Comparison of ENCODE assay signal across 22 cellular contexts in the genomic region with DNA sequence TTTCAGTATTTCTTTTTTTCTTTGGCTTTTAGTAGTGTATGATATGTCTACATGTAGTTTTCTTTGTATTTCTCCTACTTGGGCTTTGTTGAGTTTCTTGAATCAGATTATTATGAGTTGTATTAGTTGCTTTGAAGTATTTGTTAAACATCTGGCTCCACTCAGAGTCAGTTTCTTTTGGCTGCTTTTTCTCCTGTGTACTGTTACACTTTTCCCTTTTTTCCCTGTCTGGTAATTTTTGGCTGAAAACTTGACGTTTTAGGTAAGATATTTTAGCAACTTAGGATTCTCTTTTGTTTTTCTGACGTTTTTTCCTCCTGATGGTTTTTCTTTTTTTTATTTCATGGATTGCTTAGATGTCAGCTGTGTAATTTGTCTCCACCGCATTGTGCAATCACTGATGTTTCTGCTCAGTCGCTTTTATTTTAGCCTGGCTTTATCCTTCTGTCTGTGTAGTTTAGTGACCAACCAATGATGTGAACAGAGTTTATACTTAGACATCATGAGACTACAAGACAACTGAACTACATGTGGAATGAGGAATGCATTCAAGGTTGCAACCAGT. TPM values are rescaled to one million over a fixed set of nuclear protein-coding genes. Genes with fewer than 3 reads are reported as not detected.
DNase-seq lines count a peak whose midpoint lies in the region; ATAC-seq and TF ChIP-seq lines count a peak whose summit lies in the region.
"Had no signal": no experiment of that assay in that cellular context is flagged by ENCODE, and none has a peak within 500 bp of the region (broad histone marks: within the 10 kb centered on the region; RNA-seq: fewer than 3 reads in every experiment).

No MANE protein-coding gene starts in this region.

- TF ChIP-seq CTCF in AG09319 (IDR thresholded peaks at IDR 0.05; ENCODE audit: low read depth, low read length) (no peak), mesothelial cell of epicardium (IDR thresholded peaks at IDR 0.05; ENCODE audit: unreplicated experiment) (no peak)

- DNase-seq in AG09319 (ENCODE audit: extremely low read depth, low read depth) (peak; percentile 19), LHCN-M2 (ENCODE audit: low read depth) (peak; percentile 20), fibroblast of peridontal ligament (ENCODE audit: extremely low read depth) (peak; percentile 80), mesothelial cell of epicardium (ENCODE audit: low spot score in 2 of 2, unreplicated experiment in 2 of 2) (no peak), ecto neural progenitor cell (ENCODE audit: low spot score) (no peak)
- DNase-seq in stimulated activated naive CD8-positive, alpha-beta T cell treated with anti-CD3 and anti-CD28 coated beads, Interleukin-15, amount 100 ng/mL, for 72 hours: no peak
- DNase-seq: activated CD4-positive, alpha-beta T cell treated with anti-CD3 and anti-CD28 coated beads, Interleukin-2, amount 10 ng/mL, durations not matched to agents 7 days and 5 days; activated effector memory CD4-positive, alpha-beta T cell treated with Interleukin-2 at 50 U/mL for 16 hours; activated naive CD8-positive, alpha-beta T cell treated with anti-CD3 and anti-CD28 coated beads, Interleukin-2, amount 50 U/mL, for 24 hours; CD4-positive, alpha-beta T cell; central memory CD4-positive, alpha-beta T cell; Kasumi-1; lower lobe of right lung; NCI-H1092; NCI-H510A; pancreas; stimulated activated CD4-positive, alpha-beta T cell treated with anti-CD3 and anti-CD28 coated beads, Interleukin-1b, Interleukin-23, amount 100 ng/mL, for 48 hours; T-helper 2 cell; thyroid gland had no signal

- no peak overlapping the region for H3K4me3 Mint-ChIP-seq in mesothelial cell of epicardium
- H3K4me3 Mint-ChIP-seq in stimulated activated naive CD8-positive, alpha-beta T cell treated with anti-CD3 and anti-CD28 coated beads, Interleukin-15, amount 100 ng/mL, for 72 hours: no peak overlapping the region
- H3K4me3 Mint-ChIP-seq: activated CD4-positive, alpha-beta T cell treated with anti-CD3 and anti-CD28 coated beads, Interleukin-2, amount 10 ng/mL, durations not matched to agents 7 days and 5 days; activated naive CD8-positive, alpha-beta T cell treated with anti-CD3 and anti-CD28 coated beads, Interleukin-2, amount 50 U/mL, for 24 hours; CD4-positive, alpha-beta T cell; stimulated activated memory B cell treated with anti-CD40 and anti-IgM and Interleukin-4, amounts not matched to agents 10 μg/mL and 1 μg/mL and 100 μg/mL, for 72 hours had no signal

- no peaks in the 10 kb centered on the region for H3K27me3 Mint-ChIP-seq in mesothelial cell of epicardium (ENCODE audit: low read depth)
- H3K27me3 Mint-ChIP-seq in stimulated activated naive CD8-positive, alpha-beta T cell treated with anti-CD3 and anti-CD28 coated beads, Interleukin-15, amount 100 ng/mL, for 72 hours: no peaks in the 10 kb centered on the region
- H3K27me3 Mint-ChIP-seq: activated CD4-positive, alpha-beta T cell treated with anti-CD3 and anti-CD28 coated beads, Interleukin-2, amount 10 ng/mL, durations not matched to agents 7 days and 5 days; activated naive CD8-positive, alpha-beta T cell treated with anti-CD3 and anti-CD28 coated beads, Interleukin-2, amount 50 U/mL, for 24 hours; CD4-positive, alpha-beta T cell; stimulated activated memory B cell treated with anti-CD40 and anti-IgM and Interleukin-4, amounts not matched to agents 10 μg/mL and 1 μg/mL and 100 μg/mL, for 72 hours had no signal

- H3K9me3 Mint-ChIP-seq in mesothelial cell of epicardium: no peaks in the 10 kb centered on the region
- no peaks in the 10 kb centered on the region for H3K9me3 Mint-ChIP-seq in stimulated activated naive CD8-positive, alpha-beta T cell treated with anti-CD3 and anti-CD28 coated beads, Interleukin-15, amount 100 ng/mL, for 72 hours
- H3K9me3 Mint-ChIP-seq: activated CD4-positive, alpha-beta T cell treated with anti-CD3 and anti-CD28 coated beads, Interleukin-2, amount 10 ng/mL, durations not matched to agents 7 days and 5 days; activated naive CD8-positive, alpha-beta T cell treated with anti-CD3 and anti-CD28 coated beads, Interleukin-2, amount 50 U/mL, for 24 hours; CD4-positive, alpha-beta T cell; stimulated activated memory B cell treated with anti-CD40 and anti-IgM and Interleukin-4, amounts not matched to agents 10 μg/mL and 1 μg/mL and 100 μg/mL, for 72 hours had no signal

- peak overlapping the region; percentile 84 for H3K27ac Mint-ChIP-seq in mesothelial cell of epicardium
- H3K27ac Mint-ChIP-seq in stimulated activated naive CD8-positive, alpha-beta T cell treated with anti-CD3 and anti-CD28 coated beads, Interleukin-15, amount 100 ng/mL, for 72 hours: no peak overlapping the region
- H3K27ac Mint-ChIP-seq: activated CD4-positive, alpha-beta T cell treated with anti-CD3 and anti-CD28 coated beads, Interleukin-2, amount 10 ng/mL, durations not matched to agents 7 days and 5 days; activated naive CD8-positive, alpha-beta T cell treated with anti-CD3 and anti-CD28 coated beads, Interleukin-2, amount 50 U/mL, for 24 hours; CD4-positive, alpha-beta T cell; stimulated activated memory B cell treated with anti-CD40 and anti-IgM and Interleukin-4, amounts not matched to agents 10 μg/mL and 1 μg/mL and 100 μg/mL, for 72 hours had no signal

- H3K4me1 Mint-ChIP-seq in mesothelial cell of epicardium: peaks cover 9% of the 10 kb centered on the region
- H3K4me1 Mint-ChIP-seq in stimulated activated naive CD8-positive, alpha-beta T cell treated with anti-CD3 and anti-CD28 coated beads, Interleukin-15, amount 100 ng/mL, for 72 hours: no peaks in the 10 kb centered on the region
- H3K4me1 Mint-ChIP-seq: activated CD4-positive, alpha-beta T cell treated with anti-CD3 and anti-CD28 coated beads, Interleukin-2, amount 10 ng/mL, durations not matched to agents 7 days and 5 days; activated naive CD8-positive, alpha-beta T cell treated with anti-CD3 and anti-CD28 coated beads, Interleukin-2, amount 50 U/mL, for 24 hours; stimulated activated memory B cell treated with anti-CD40 and anti-IgM and Interleukin-4, amounts not matched to agents 10 μg/mL and 1 μg/mL and 100 μg/mL, for 72 hours had no signal

- ATAC-seq in HG03457 (IDR thresholded peaks at IDR 0.05; ENCODE audit: unreplicated experiment) (no peak), HG03354 (IDR thresholded peaks at IDR 0.05; ENCODE audit: poor library complexity, severe bottlenecking, unreplicated experiment) (no peak)
- no peak for ATAC-seq in stimulated activated naive CD8-positive, alpha-beta T cell treated with anti-CD3 and anti-CD28 coated beads, Interleukin-15, amount 100 ng/mL, for 72 hours
- ATAC-seq: activated naive CD8-positive, alpha-beta T cell treated with anti-CD3 and anti-CD28 coated beads, Interleukin-2, amount 50 U/mL, for 24 hours; stimulated activated memory B cell treated with anti-CD40 and anti-IgM and Interleukin-4, amounts not matched to agents 10 μg/mL and 1 μg/mL and 100 μg/mL, for 72 hours had no signal

- peaks cover 28% of the 10 kb centered on the region for H3K36me3 Mint-ChIP-seq in mesothelial cell of epicardium

RNA-seq across cellular contexts. Expression of a gene that starts 20.7 kb away (rescaled TPM):
- total RNA-seq in LHCN-M2 (2014; rRNA removed) (46.8 and 51.2 TPM in 2 replicates), mesothelial cell of epicardium (18.5 to 20.4 TPM (median 19.7 TPM) in 3 replicates)
- 8.5 TPM for polyA plus RNA-seq in LHCN-M2 (2012)

Comparison
In these comparisons a context has a peak if more than half of its experiments do, and no peak if none do; other contexts are left out.
1. DNase-seq: peak in AG09319 (single experiment), LHCN-M2 (single experiment) and fibroblast of peridontal ligament (single experiment); none in mesothelial cell of epicardium (0 of 2), ecto neural progenitor cell (single experiment) and stimulated activated naive CD8-positive, alpha-beta T cell treated with anti-CD3 and anti-CD28 coated beads, Interleukin-15, amount 100 ng/mL, for 72 hours (0 of 2).